8 cellular contexts compared by ENCODE assay signal in genomic region chr19:18091217-18091608, GRCh38. TPM values are rescaled to one million over a fixed set of nuclear protein-coding genes. Genes with fewer than 3 reads are reported as not detected.
DNase-seq lines count a peak whose midpoint lies in the region; ATAC-seq and TF ChIP-seq lines count a peak whose summit lies in the region.

No MANE protein-coding gene starts in this region.

- DNase-seq in CD8-positive, alpha-beta memory T cell: peak; percentile 76 to 89 (median 83)
- DNase-seq in activated gamma-delta T cell (lab: John Stamatoyannopoulos, UW) (peak; percentile 34), GM19238 (ENCODE audit: insufficient read length, low spot score) (no peak)

- H3K4me1 Mint-ChIP-seq in CD8-positive, alpha-beta memory T cell: peaks cover 49 to 63% (median 57%) of the 10 kb centered on the region in 3 donors

- no peaks in the 10 kb centered on the region for H3K27me3 ChIP-seq in CD8-positive, alpha-beta memory T cell (ENCODE audit: insufficient read depth, low read length, poor library complexity, severe bottlenecking)
- no peaks in the 10 kb centered on the region for H3K27me3 ChIP-seq in OCI-LY1 (ENCODE audit: insufficient read depth, low read length)
- H3K27me3 ChIP-seq in muscle layer of duodenum (ENCODE audit: low read depth, low read length): no peaks in the 10 kb centered on the region
- no peaks in the 10 kb centered on the region for H3K27me3 ChIP-seq in thymus (ENCODE audit: control insufficient read depth, insufficient read depth)

- peaks cover 62% of the 10 kb centered on the region for H3K4me1 ChIP-seq in CD8-positive, alpha-beta memory T cell (ENCODE audit: insufficient read depth, low read length)
- H3K4me1 ChIP-seq in OCI-LY1 (ENCODE audit: insufficient read depth, low read length, severe bottlenecking) (peaks cover 56% of the 10 kb centered on the region), muscle layer of duodenum (ENCODE audit: control insufficient read depth in 1 of 2, insufficient read depth in 2 of 2, low read length in 2 of 2) (no peaks in the 10 kb centered on the region), thymus (ENCODE audit: control insufficient read depth, insufficient read depth, low read length) (peaks cover 18% of the 10 kb centered on the region)

- H3K9me3 Mint-ChIP-seq in CD8-positive, alpha-beta memory T cell: no peaks in the 10 kb centered on the region

- peak overlapping the region; percentile 75 for H3K27ac ChIP-seq in CD8-positive, alpha-beta memory T cell (ENCODE audit: low read depth, low read length)
- H3K27ac ChIP-seq in OCI-LY1 (ENCODE audit: low read depth, low read length, poor library complexity, severe bottlenecking) (peak overlapping the region; percentile 83), muscle layer of duodenum (ENCODE audit: low read length) (peak overlapping the region; percentile 39), thymus (ENCODE audit: low read depth) (peak overlapping the region; percentile 83)

- H3K4me3 ChIP-seq in CD8-positive, alpha-beta memory T cell (ENCODE audit: low read length): peak overlapping the region; percentile 41
- H3K4me3 ChIP-seq in OCI-LY1 (ENCODE audit: low read depth, low read length, poor library complexity, severe bottlenecking): no peak overlapping the region
- H3K4me3 ChIP-seq in muscle layer of duodenum (ENCODE audit: low read depth in 1 of 2, low read length in 2 of 2): no peak overlapping the region
- no peak overlapping the region for H3K4me3 ChIP-seq in thymus (ENCODE audit: low read length)

- peak overlapping the region; percentile 25 to 86 (median 74) for H3K4me3 Mint-ChIP-seq in CD8-positive, alpha-beta memory T cell

- H2AFZ ChIP-seq in OCI-LY1 (ENCODE audit: low read length): no peak overlapping the region

- CTCF ChIA-PET in CD8-positive, alpha-beta memory T cell (lab: Charles Lee): interaction anchor here (0.7 to 3.9 kb wide), 17 partner anchors 10 to 189 kb away, joined by 3 to 19 read pairs (median 4); partner anchors contain the start of gene ARRDC2

- H3K27me3 Mint-ChIP-seq in CD8-positive, alpha-beta memory T cell: peaks cover 0 to 3% of the 10 kb centered on the region in 2 donors

- H3K4me2 ChIP-seq in OCI-LY1 (ENCODE audit: low read length): peak overlapping the region; percentile 18; the same call in 1 of the 2 replicates

- H3K36me3 ChIP-seq in CD8-positive, alpha-beta memory T cell (ENCODE audit: insufficient read depth, low read length): no peaks in the 10 kb centered on the region
- H3K36me3 ChIP-seq in OCI-LY1 (ENCODE audit: insufficient read depth, low read length): no peaks in the 10 kb centered on the region
- no peaks in the 10 kb centered on the region for H3K36me3 ChIP-seq in muscle layer of duodenum (ENCODE audit: control insufficient read depth in 1 of 2, insufficient read depth in 2 of 2, low read length in 2 of 2)
- no peaks in the 10 kb centered on the region for H3K36me3 ChIP-seq in thymus (ENCODE audit: control insufficient read depth, insufficient read depth)

- peak overlapping the region; percentile 25; the same call in 1 of the 2 replicates for H3K9ac ChIP-seq in OCI-LY1 (ENCODE audit: low read length)

- TF ChIP-seq CTCF in OCI-LY1 (IDR thresholded peaks at IDR 0.05; ENCODE audit: low read length): no peak

- no peaks in the 10 kb centered on the region for H3K9me3 ChIP-seq in CD8-positive, alpha-beta memory T cell (ENCODE audit: low read length)
- no peaks in the 10 kb centered on the region for H3K9me3 ChIP-seq in OCI-LY1 (ENCODE audit: low read length)
- no peaks in the 10 kb centered on the region for H3K9me3 ChIP-seq in muscle layer of duodenum (ENCODE audit: control insufficient read depth in 1 of 2, low read length in 2 of 2)
- H3K9me3 ChIP-seq in thymus (ENCODE audit: control insufficient read depth): no peaks in the 10 kb centered on the region

- H3K79me2 ChIP-seq in OCI-LY1 (ENCODE audit: insufficient read depth, low read length): no peaks in the 10 kb centered on the region

- WGBS in thymus: 9% methylated on average over 12 of the region's 12 CpGs

- H4K20me1 ChIP-seq in OCI-LY1 (ENCODE audit: insufficient read depth, low read length): no peaks in the 10 kb centered on the region

- ATAC-seq in GM18519 (IDR thresholded peaks at IDR 0.05; ENCODE audit: low FRiP score, unreplicated experiment) (no peak), HG02623 (IDR thresholded peaks at IDR 0.05; ENCODE audit: unreplicated experiment) (no peak)

- POLR2A ChIA-PET in CD8-positive, alpha-beta memory T cell (lab: Charles Lee): interaction anchor here (0.5 to 2.1 kb wide), 13 partner anchors 9 to 1897 kb away, joined by 3 to 18 read pairs (median 4); partner anchors contain the start of genes JUND and PIK3R2

- H3F3A ChIP-seq in OCI-LY1 (ENCODE audit: insufficient read depth, low read length): no peaks in the 10 kb centered on the region

- H3K36me3 Mint-ChIP-seq in CD8-positive, alpha-beta memory T cell: peaks cover 0 to 7% (median 0%) of the 10 kb centered on the region in 3 donors

- H3K9me2 ChIP-seq in OCI-LY1 (ENCODE audit: low read depth, low read length): no peaks in the 10 kb centered on the region

- H3K27ac Mint-ChIP-seq in CD8-positive, alpha-beta memory T cell: peak overlapping the region; percentile 96 to 100 (median 98)

RNA-seq across cellular contexts. Expression of gene IL12RB1, which starts 4.5 kb away (rescaled TPM):
- 10 to 100 TPM; 18.9 to 19.6 TPM for total RNA-seq in CD8-positive, alpha-beta memory T cell
- polyA plus RNA-seq in CD8-positive, alpha-beta memory T cell: 43.2 TPM
- 3.7 TPM for polyA plus RNA-seq in thymus

RNA-seq across cellular contexts. Expression of gene MAST3, which starts 6.4 kb away (rescaled TPM):
- 10 to 100 TPM; 15.0 to 15.9 TPM for total RNA-seq in CD8-positive, alpha-beta memory T cell
- polyA plus RNA-seq in CD8-positive, alpha-beta memory T cell: 18.6 TPM
- polyA plus RNA-seq in thymus: 8.9 TPM
